Comparison of ENCODE assay signal across 12 cellular contexts in the genomic region with DNA sequence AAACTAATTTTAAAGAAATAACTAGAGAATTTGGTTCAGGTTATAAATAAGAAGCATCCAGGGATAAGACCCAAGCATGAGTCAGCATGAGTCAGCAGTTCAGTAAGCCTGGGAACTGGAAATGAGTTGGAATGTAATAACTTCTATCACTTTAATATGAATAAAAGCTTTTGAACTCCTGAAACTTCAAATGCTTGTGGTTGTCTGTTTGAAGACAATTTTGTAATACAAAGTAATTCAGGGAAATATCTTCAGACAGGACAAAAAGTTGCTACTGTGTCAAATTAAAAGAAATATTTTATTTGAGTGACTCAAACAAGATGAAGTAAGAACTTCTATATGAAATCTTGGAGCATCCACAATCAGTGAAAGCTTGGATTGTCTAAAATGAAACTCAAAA.
A peak's percentile ranks its signal among the peaks of the same experiment; 100 is the strongest.
DNase-seq lines count a peak whose midpoint lies in the region; ATAC-seq and TF ChIP-seq lines count a peak whose summit lies in the region.
"Had no signal": no experiment of that assay in that cellular context is flagged by ENCODE, and none has a peak within 500 bp of the region (broad histone marks: within the 10 kb centered on the region; RNA-seq: fewer than 3 reads in every experiment).

No MANE protein-coding gene starts in this region.

- no peak overlapping the region for H3K4me3 Mint-ChIP-seq in activated T-cell treated with anti-CD3 and anti-CD28 coated beads, Interleukin-2, amount 50 U/mL, for 4 hours
- H3K4me3 Mint-ChIP-seq: central memory CD8-positive, alpha-beta T cell had no signal

- H3K4me1 Mint-ChIP-seq in activated T-cell treated with anti-CD3 and anti-CD28 coated beads, Interleukin-2, amount 50 U/mL, for 4 hours (ENCODE audit: low read depth) = no peaks in the 10 kb centered on the region
- H3K4me1 Mint-ChIP-seq: central memory CD8-positive, alpha-beta T cell had no signal

- H3K27me3 ChIP-seq in WERI-Rb-1 (ENCODE audit: insufficient read depth, low read depth, severe bottlenecking) = no peaks in the 10 kb centered on the region
- H3K27me3 ChIP-seq: ovary had no signal

- H3K36me3 ChIP-seq in WERI-Rb-1 = no peaks in the 10 kb centered on the region
- H3K36me3 ChIP-seq: ovary had no signal

- H3K9me3 Mint-ChIP-seq in activated T-cell treated with anti-CD3 and anti-CD28 coated beads, Interleukin-2, amount 50 U/mL, for 4 hours = no peaks in the 10 kb centered on the region
- H3K9me3 Mint-ChIP-seq: central memory CD8-positive, alpha-beta T cell had no signal

- H3K4me3 ChIP-seq in epithelial cell of esophagus (ENCODE audit: low read length) (no peak overlapping the region), WERI-Rb-1 (ENCODE audit: low read depth, low read length) (no peak overlapping the region)
- H3K4me3 ChIP-seq: ovary had no signal

- H3K27me3 Mint-ChIP-seq in activated T-cell treated with anti-CD3 and anti-CD28 coated beads, Interleukin-2, amount 50 U/mL, for 4 hours (ENCODE audit: low read depth) = peaks cover 8% of the 10 kb centered on the region

- no peaks in the 10 kb centered on the region for H3K36me3 Mint-ChIP-seq in activated T-cell treated with anti-CD3 and anti-CD28 coated beads, Interleukin-2, amount 50 U/mL, for 4 hours (ENCODE audit: insufficient read depth)

- DNase-seq in COLO829 (ENCODE audit: low spot score) (peak; percentile 37), OCI-M1 (lab: John Stamatoyannopoulos, UW) (peak; percentile 61), epithelial cell of esophagus (ENCODE audit: low read depth) (peak; percentile 83), omental fat pad (ENCODE audit: low spot score) (no peak), NCI-H82 treated with DMSO at 0.1 percent for 48 hours (lab: John Stamatoyannopoulos, UW; ENCODE audit: unreplicated experiment) (no peak), WERI-Rb-1 (no peak)
- DNase-seq in activated T-cell treated with anti-CD3 and anti-CD28 coated beads, Interleukin-2, amount 50 U/mL, for 4 hours = no peak
- DNase-seq: GF-D8, NCI-H146, ovary had no signal

- H3K27ac ChIP-seq in WERI-Rb-1 = no peak overlapping the region
- H3K27ac ChIP-seq: ovary had no signal

- ATAC-seq in omental fat pad (ENCODE audit: low FRiP score) (peak; percentile 77), GM18858 (IDR thresholded peaks at IDR 0.05; ENCODE audit: unreplicated experiment) (no peak)
- ATAC-seq in activated T-cell treated with anti-CD3 and anti-CD28 coated beads, Interleukin-2, amount 50 U/mL, for 4 hours = no peak

- TF ChIP-seq CTCF in epithelial cell of esophagus (IDR thresholded peaks at IDR 0.05; ENCODE audit: insufficient read depth, low read depth, low read length, missing control alignments) (no peak), omental fat pad (IDR thresholded peaks at IDR 0.05) (no peak), WERI-Rb-1 (IDR thresholded peaks at IDR 0.05; ENCODE audit: low read depth, low read length) (no peak)

- no peaks in the 10 kb centered on the region for H3K9me3 ChIP-seq in WERI-Rb-1 (ENCODE audit: severe bottlenecking)
- H3K9me3 ChIP-seq: ovary had no signal

Comparison
In these comparisons a context has a peak if more than half of its experiments do, and no peak if none do; other contexts are left out.
1. DNase-seq: peak in COLO829 (single experiment), OCI-M1 (single experiment) and epithelial cell of esophagus (single experiment); none in omental fat pad (single experiment), activated T-cell treated with anti-CD3 and anti-CD28 coated beads, Interleukin-2, amount 50 U/mL, for 4 hours (single experiment), NCI-H82 treated with DMSO at 0.1 percent for 48 hours (single experiment) and WERI-Rb-1 (single experiment).